15 cellular contexts compared by ENCODE assay signal in genomic region chr1:41724248-41724647, GRCh38.
DNase-seq lines count a peak whose midpoint lies in the region; ATAC-seq lines count a peak whose summit lies in the region.
"Had no signal": no experiment of that assay in that cellular context is flagged by ENCODE, and none has a peak within 500 bp of the region (broad histone marks: within the 10 kb centered on the region; RNA-seq: fewer than 3 reads in every experiment).

No MANE protein-coding gene starts in this region.

- intact Hi-C loops in Right ventricle myocardium inferior (cut with DNase I), result no loop called here
- intact Hi-C loops in Right ventricle myocardium superior (cut with DNase I), result no loop called here

- H2AFZ ChIP-seq in neuronal stem cell (ENCODE audit: low read length), result no peak overlapping the region

- no peak overlapping the region for H3K4me3 ChIP-seq in neuronal stem cell (ENCODE audit: low read length in 2 of 2)
- H3K4me3 ChIP-seq: SJCRH30 had no signal

- no peaks in the 10 kb centered on the region for H3K79me1 ChIP-seq in neuronal stem cell (ENCODE audit: low read depth, low read length)

- peak; percentile 22 for ATAC-seq in Right ventricle myocardium inferior
- no peak for ATAC-seq in Right ventricle myocardium superior (ENCODE audit: poor library complexity)

- H4K8ac ChIP-seq in neuronal stem cell (ENCODE audit: low read depth, low read length), result no peak overlapping the region

- no peak overlapping the region for H3K14ac ChIP-seq in neuronal stem cell (ENCODE audit: low read length)

- H3K9ac ChIP-seq in neuronal stem cell (ENCODE audit: low read depth, low read length, poor library complexity), result no peak overlapping the region

- H3K23ac ChIP-seq in neuronal stem cell (ENCODE audit: low read depth, low read length, poor library complexity), result no peak overlapping the region

- no peaks in the 10 kb centered on the region for H3K9me3 ChIP-seq in neuronal stem cell (replicated peaks in 1 of 2; ENCODE audit: control insufficient read depth in 2 of 2, insufficient read depth in 1 of 2, low read depth in 1 of 2, low read length in 2 of 2)
- H3K9me3 ChIP-seq: Caco-2 had no signal

- no peak overlapping the region for H3K4me2 ChIP-seq in neuronal stem cell (ENCODE audit: insufficient read depth, low read length, poor library complexity, severe bottlenecking)

- H2BK12ac ChIP-seq in neuronal stem cell (ENCODE audit: low read length), result no peak overlapping the region

- H2BK15ac ChIP-seq in neuronal stem cell (ENCODE audit: low read length), result no peak overlapping the region

- no peaks in the 10 kb centered on the region for H3K36me3 ChIP-seq in neuronal stem cell (replicated peaks in 1 of 2; ENCODE audit: control insufficient read depth in 2 of 2, insufficient read depth in 2 of 2, low read length in 2 of 2)
- H3K36me3 ChIP-seq: SJCRH30 had no signal

- no peak overlapping the region for H2AK5ac ChIP-seq in neuronal stem cell (ENCODE audit: low read depth, low read length)

- H3K27ac ChIP-seq in neuronal stem cell (replicated peaks; ENCODE audit: low read length), result no peak overlapping the region
- H3K27ac ChIP-seq: SJCRH30 had no signal

- no peak overlapping the region for H2BK5ac ChIP-seq in neuronal stem cell (ENCODE audit: low read length)

- peaks cover 0 to 3% of the 10 kb centered on the region in 2 donors for H3K4me1 ChIP-seq in neuronal stem cell (ENCODE audit: control insufficient read depth in 2 of 2, insufficient read depth in 1 of 2, low read depth in 1 of 2, low read length in 2 of 2)
- H3K4me1 ChIP-seq: Caco-2 had no signal

- WGBS in neuronal stem cell (ENCODE audit: extremely low coverage in 2 of 2, insufficient read length in 2 of 2, insufficient replicate concordance in 1 of 2), 2 donors, result no CpG with 5 or more reads among the region's 2 CpGs

- H2BK120ac ChIP-seq in neuronal stem cell (ENCODE audit: low read depth, low read length), result no peak overlapping the region

- H3K27me3 ChIP-seq in neuronal stem cell (ENCODE audit: control insufficient read depth in 3 of 3, insufficient read depth in 3 of 3, low read depth in 1 of 3, low read length in 3 of 3), result peaks cover 0 to 4% (median 0%) of the 10 kb centered on the region in 3 experiments

- H3K4ac ChIP-seq in neuronal stem cell (ENCODE audit: low read length), result no peak overlapping the region

- DNase-seq in Right ventricle myocardium inferior (ENCODE audit: missing footprints) (no peak), Right ventricle myocardium superior (no peak), RPMI7951 (ENCODE audit: low read depth) (peak; percentile 30), fibroblast of peridontal ligament (ENCODE audit: extremely low read depth) (peak; percentile 26), pulmonary artery endothelial cell (ENCODE audit: low read depth, low spot score) (peak; percentile 60), T1000 (lab: John Stamatoyannopoulos, UW) (no peak), neuronal stem cell (ENCODE audit: low spot score) (no peak)
- DNase-seq in stimulated activated CD8-positive, alpha-beta memory T cell treated with anti-CD3 and anti-CD28 coated beads, Interleukin-4, amount 100 ng/mL, for 48 hours, result no peak
- DNase-seq: 8988T, Caco-2, HCEC 1CT, NCI-H1436, NCI-H345, NCI-H774, SJCRH30 had no signal

- H4K91ac ChIP-seq in neuronal stem cell (ENCODE audit: low read depth, low read length, poor library complexity), result no peak overlapping the region

- H3K18ac ChIP-seq in neuronal stem cell (ENCODE audit: low read length), result no peak overlapping the region

Comparison
In these comparisons a context has a peak if more than half of its experiments do, and no peak if none do; other contexts are left out.
1. DNase-seq: peak in RPMI7951 (single experiment), fibroblast of peridontal ligament (single experiment) and pulmonary artery endothelial cell (single experiment); none in Right ventricle myocardium inferior (single experiment), Right ventricle myocardium superior (single experiment), T1000 (single experiment), neuronal stem cell (single experiment) and stimulated activated CD8-positive, alpha-beta memory T cell treated with anti-CD3 and anti-CD28 coated beads, Interleukin-4, amount 100 ng/mL, for 48 hours (single experiment).